8 cellular contexts compared by ENCODE assay signal in genomic region chr17:57004944-57005579, GRCh38. TPM values are rescaled to one million over a fixed set of nuclear protein-coding genes. Genes with fewer than 3 reads are reported as not detected.
DNase-seq lines count a peak whose midpoint lies in the region; ATAC-seq and TF ChIP-seq lines count a peak whose summit lies in the region.

No MANE protein-coding gene starts in this region.

- TF ChIP-seq CTCF in AG09309 (IDR thresholded peaks at IDR 0.05; ENCODE audit: control insufficient read depth, insufficient read depth, low read depth, low read length, missing control alignments), result peak; percentile 2

- peaks cover 11% of the 10 kb centered on the region for H3K4me1 Mint-ChIP-seq in activated T-helper 1 cell treated with anti-CD3 and anti-CD28 coated beads, Interleukin-12 subunit alpha, Interleukin-12 subunit beta, Interleukin-2, Interleukin-4 antibody, amounts not matched to agents 30 ng/mL and 10 ng/mL and 1 ng/mL, durations not matched to agents 14 hours and 24 hours and 36 hours (ENCODE audit: low read depth)

- H3K9me3 Mint-ChIP-seq in activated T-helper 1 cell treated with anti-CD3 and anti-CD28 coated beads, Interleukin-12 subunit alpha, Interleukin-12 subunit beta, Interleukin-2, Interleukin-4 antibody, amounts not matched to agents 30 ng/mL and 10 ng/mL and 1 ng/mL, durations not matched to agents 14 hours and 24 hours and 36 hours, result no peaks in the 10 kb centered on the region

- ATAC-seq in GM18867 (IDR thresholded peaks at IDR 0.05; ENCODE audit: unreplicated experiment) (peak; percentile 78), HG02938 (IDR thresholded peaks at IDR 0.05; ENCODE audit: unreplicated experiment) (peak; percentile 81), esophagus mucosa (peak; percentile 56)

- H3K36me3 Mint-ChIP-seq in activated T-helper 1 cell treated with anti-CD3 and anti-CD28 coated beads, Interleukin-12 subunit alpha, Interleukin-12 subunit beta, Interleukin-2, Interleukin-4 antibody, amounts not matched to agents 30 ng/mL and 10 ng/mL and 1 ng/mL, durations not matched to agents 14 hours and 24 hours and 36 hours (ENCODE audit: low read depth), result no peaks in the 10 kb centered on the region

- intact Hi-C loops in activated T-helper 1 cell treated with anti-CD3 and anti-CD28 coated beads, Interleukin-12 subunit alpha, Interleukin-12 subunit beta, Interleukin-2, Interleukin-4 antibody, amounts not matched to agents 30 ng/mL and 10 ng/mL and 1 ng/mL, durations not matched to agents 14 hours and 24 hours and 36 hours (cut with micrococcal nuclease), result no loop called here

- no peak overlapping the region for H3K4me3 Mint-ChIP-seq in activated T-helper 1 cell treated with anti-CD3 and anti-CD28 coated beads, Interleukin-12 subunit alpha, Interleukin-12 subunit beta, Interleukin-2, Interleukin-4 antibody, amounts not matched to agents 30 ng/mL and 10 ng/mL and 1 ng/mL, durations not matched to agents 14 hours and 24 hours and 36 hours

- no peak overlapping the region for H3K4me3 ChIP-seq in AG09309 (ENCODE audit: control insufficient read depth, low read depth, low read length)

- no peak for DNase-seq in AG09309 (ENCODE audit: low read depth)
- peak; percentile 97 for DNase-seq in NOMO-1 treated with DMSO at 0.1 percent for 48 hours (lab: John Stamatoyannopoulos, UW; ENCODE audit: unreplicated experiment)
- peak; percentile 39 for DNase-seq in ureter (ENCODE audit: low spot score)
- no peak for DNase-seq in NCI-H226
- DNase-seq in activated T-helper 1 cell treated with anti-CD3 and anti-CD28 coated beads, Interleukin-12 subunit alpha, Interleukin-12 subunit beta, Interleukin-2, Interleukin-4 antibody, amounts not matched to agents 30 ng/mL and 10 ng/mL and 1 ng/mL, durations not matched to agents 14 hours and 24 hours and 36 hours (ENCODE audit: low spot score), result no peak

- no peak overlapping the region for H3K27ac Mint-ChIP-seq in activated T-helper 1 cell treated with anti-CD3 and anti-CD28 coated beads, Interleukin-12 subunit alpha, Interleukin-12 subunit beta, Interleukin-2, Interleukin-4 antibody, amounts not matched to agents 30 ng/mL and 10 ng/mL and 1 ng/mL, durations not matched to agents 14 hours and 24 hours and 36 hours

- peaks cover 5% of the 10 kb centered on the region for H3K27me3 Mint-ChIP-seq in activated T-helper 1 cell treated with anti-CD3 and anti-CD28 coated beads, Interleukin-12 subunit alpha, Interleukin-12 subunit beta, Interleukin-2, Interleukin-4 antibody, amounts not matched to agents 30 ng/mL and 10 ng/mL and 1 ng/mL, durations not matched to agents 14 hours and 24 hours and 36 hours (ENCODE audit: insufficient read depth)

RNA-seq across cellular contexts. Expression of gene SCPEP1, which starts 27.1 kb away (rescaled TPM):
- total RNA-seq in esophagus mucosa, result 68.1 TPM
- total RNA-seq in ureter, result 79.6 TPM
- 11.6 and 13.9 TPM in 2 replicates for total RNA-seq in activated T-helper 1 cell treated with anti-CD3 and anti-CD28 coated beads, Interleukin-12 subunit alpha, Interleukin-12 subunit beta, Interleukin-2, Interleukin-4 antibody, amounts not matched to agents 30 ng/mL and 10 ng/mL and 1 ng/mL, durations not matched to agents 14 hours and 24 hours and 36 hours

RNA-seq across cellular contexts. Expression of gene COIL, which starts 44.2 kb away (rescaled TPM):
- total RNA-seq in esophagus mucosa, result 9.8 TPM
- 17.9 TPM for total RNA-seq in ureter
- 21.0 and 25.2 TPM in 2 replicates for total RNA-seq in activated T-helper 1 cell treated with anti-CD3 and anti-CD28 coated beads, Interleukin-12 subunit alpha, Interleukin-12 subunit beta, Interleukin-2, Interleukin-4 antibody, amounts not matched to agents 30 ng/mL and 10 ng/mL and 1 ng/mL, durations not matched to agents 14 hours and 24 hours and 36 hours

Comparison
In these comparisons a context has a peak if more than half of its experiments do, and no peak if none do; other contexts are left out.
1. DNase-seq: peak in NOMO-1 treated with DMSO at 0.1 percent for 48 hours (single experiment) and ureter (single experiment); none in AG09309 (single experiment), NCI-H226 (single experiment) and activated T-helper 1 cell treated with anti-CD3 and anti-CD28 coated beads, Interleukin-12 subunit alpha, Interleukin-12 subunit beta, Interleukin-2, Interleukin-4 antibody, amounts not matched to agents 30 ng/mL and 10 ng/mL and 1 ng/mL, durations not matched to agents 14 hours and 24 hours and 36 hours (single experiment).
2. Peak in every context shown above with its lines, with median percentiles within 50 percentile points of each other: ATAC-seq.